Comparison of ENCODE assay signal across 1 cellular context in genomic region chr14:24232121-24232644, GRCh38.
TF ChIP-seq lines count a peak whose summit lies in the region.

Gene NEDD8, minus strand, starts transcription at chr14:24232367. Its CDS starts 100 bp downstream, at chr14:24232267.

TF ChIP-seq in HepG2, 621 proteins besides CTCF, POLR2A, EP300 and RAD21 (continued from another document and continues in another):
- TF ChIP-seq ARID3A (IDR thresholded peaks at IDR 0.05; ENCODE audit: low read depth, low read length) = peak; percentile 4; the same call in 1 of the 2 replicates
- TF ChIP-seq ONECUT2 (CRISPR knock-in tag; IDR thresholded peaks at IDR 0.05) = no peak
- no peak for TF ChIP-seq ZKSCAN8 (CRISPR knock-in tag; IDR thresholded peaks at IDR 0.05; ENCODE audit: borderline replicate concordance)
- no peak for TF ChIP-seq MTF2 (CRISPR knock-in tag; IDR thresholded peaks at IDR 0.05; ENCODE audit: borderline replicate concordance)
- peak; percentile 31; the same call in 1 of the 2 replicates for TF ChIP-seq THAP8 (CRISPR knock-in tag; IDR thresholded peaks at IDR 0.05; ENCODE audit: borderline replicate concordance)
- peak; percentile 81 for TF ChIP-seq RBFOX2 (IDR thresholded peaks at IDR 0.05; ENCODE audit: low read depth, low read length)
- TF ChIP-seq ZSCAN21 (CRISPR knock-in tag; IDR thresholded peaks at IDR 0.05; ENCODE audit: borderline replicate concordance) = peak; percentile 84; the same call in 1 of the 2 replicates
- TF ChIP-seq GTF2F1 (IDR thresholded peaks at IDR 0.05; ENCODE audit: low read length) = no peak
- TF ChIP-seq GMEB1 (CRISPR knock-in tag; IDR thresholded peaks at IDR 0.05; ENCODE audit: borderline replicate concordance) = no peak; the same call in none of the 2 replicates
- TF ChIP-seq PHF20 (CRISPR knock-in tag; IDR thresholded peaks at IDR 0.05) = peak; percentile 91
- peak; percentile 88 for TF ChIP-seq ARID4A (CRISPR knock-in tag; IDR thresholded peaks at IDR 0.05; ENCODE audit: borderline replicate concordance)
- peak; percentile 43; the same call in 1 of the 2 replicates for TF ChIP-seq CEBPB (IDR thresholded peaks at IDR 0.05; ENCODE audit: borderline replicate concordance, low read depth, low read length)
- peak; percentile 80 for TF ChIP-seq TRIM24 (CRISPR knock-in tag; IDR thresholded peaks at IDR 0.05)
- TF ChIP-seq ZNF124 (CRISPR knock-in tag; IDR thresholded peaks at IDR 0.05) = peak; percentile 99
- no peak for TF ChIP-seq SMARCE1 (IDR thresholded peaks at IDR 0.05; ENCODE audit: borderline replicate concordance)
- no peak; the same call in none of the 2 replicates for TF ChIP-seq AHR (CRISPR knock-in tag; IDR thresholded peaks at IDR 0.05)
- peak; percentile 4 for TF ChIP-seq CBX1 (IDR thresholded peaks at IDR 0.05; ENCODE audit: low read depth)
- peak; percentile 93 for TF ChIP-seq ZBTB7A (CRISPR knock-in tag; IDR thresholded peaks at IDR 0.05)
- TF ChIP-seq REST (IDR thresholded peaks at IDR 0.05; ENCODE audit: borderline replicate concordance in 1 of 2, low read depth in 1 of 2, low read length in 2 of 2) = 0 out of 4 replicates have a peak, but pooled peaks of 1 of the 2 experiments have one; percentile 33
- no peak for TF ChIP-seq ZNF160 (CRISPR knock-in tag; IDR thresholded peaks at IDR 0.05)
- TF ChIP-seq ZNF746 (CRISPR knock-in tag; IDR thresholded peaks at IDR 0.05) = peak; percentile 60; the same call in 1 of the 2 replicates
- TF ChIP-seq SPEN (CRISPR knock-in tag; IDR thresholded peaks at IDR 0.05; ENCODE audit: low read depth) = peak; percentile 29
- no peak for TF ChIP-seq KAT2B (IDR thresholded peaks at IDR 0.05; ENCODE audit: borderline replicate concordance, low read depth, low read length)
- TF ChIP-seq NAIF1 (CRISPR knock-in tag; IDR thresholded peaks at IDR 0.05; ENCODE audit: borderline replicate concordance) = peak; percentile 88
- TF ChIP-seq ZNF770 (CRISPR knock-in tag; IDR thresholded peaks at IDR 0.05) = peak; percentile 81; the same call in 1 of the 2 replicates
- 0 out of 2 replicates have a peak, but pooled peaks have one; percentile 68 for TF ChIP-seq SNAPC5 (CRISPR knock-in tag; IDR thresholded peaks at IDR 0.05; ENCODE audit: borderline replicate concordance)
- peak; percentile 90 for TF ChIP-seq SAP130 (CRISPR knock-in tag; IDR thresholded peaks at IDR 0.05; ENCODE audit: low read depth)
- TF ChIP-seq ZNF501 (CRISPR knock-in tag; IDR thresholded peaks at IDR 0.05) = 0 out of 2 replicates have a peak, but pooled peaks have one; percentile 55
- TF ChIP-seq SOX6 (IDR thresholded peaks at IDR 0.05) = no peak
- peak; percentile 76 for TF ChIP-seq SOX6 (CRISPR knock-in tag; IDR thresholded peaks at IDR 0.05)
- peak; percentile 78; the same call in 1 of the 2 replicates for TF ChIP-seq TGIF2 (CRISPR knock-in tag; IDR thresholded peaks at IDR 0.05)
- TF ChIP-seq ZFP1 (CRISPR knock-in tag; IDR thresholded peaks at IDR 0.05) = peak; percentile 79; the same call in 1 of the 2 replicates
- peak; percentile 3; the same call in 1 of the 2 replicates for TF ChIP-seq IRF9 (CRISPR knock-in tag; IDR thresholded peaks at IDR 0.05; ENCODE audit: borderline replicate concordance)
- TF ChIP-seq ZNF772 (CRISPR knock-in tag; IDR thresholded peaks at IDR 0.05) = peak; percentile 99
- peak; percentile 100 for TF ChIP-seq ZNF788 (CRISPR knock-in tag; IDR thresholded peaks at IDR 0.05; ENCODE audit: borderline replicate concordance)
- peak; percentile 100 for TF ChIP-seq CREM (IDR thresholded peaks at IDR 0.05)
- 0 out of 2 replicates have a peak, but pooled peaks have one; percentile 33 for TF ChIP-seq CREM (CRISPR knock-in tag; IDR thresholded peaks at IDR 0.05)
- TF ChIP-seq THAP11 (CRISPR knock-in tag; IDR thresholded peaks at IDR 0.05) = peak; percentile 97
- TF ChIP-seq ZNF879 (CRISPR knock-in tag; IDR thresholded peaks at IDR 0.05) = no peak
- no peak for TF ChIP-seq CC2D1A (CRISPR knock-in tag; IDR thresholded peaks at IDR 0.05)
- TF ChIP-seq PCBP1 (IDR thresholded peaks at IDR 0.05; ENCODE audit: borderline replicate concordance, low read depth, low read length) = peak; percentile 99
- peak; percentile 5; the same call in 1 of the 2 replicates for TF ChIP-seq ZNF724P (CRISPR knock-in tag; IDR thresholded peaks at IDR 0.05; ENCODE audit: borderline replicate concordance)
- TF ChIP-seq ZFP82 (CRISPR knock-in tag; IDR thresholded peaks at IDR 0.05; ENCODE audit: borderline replicate concordance) = no peak
- peak; percentile 99; the same call in 1 of the 2 replicates for TF ChIP-seq CAMTA2 (CRISPR knock-in tag; IDR thresholded peaks at IDR 0.05; ENCODE audit: borderline replicate concordance)
- peak; percentile 88 for TF ChIP-seq POLR2AphosphoS5 (IDR thresholded peaks at IDR 0.05; ENCODE audit: low read depth, low read length)
- peak; percentile 88 for TF ChIP-seq ZSCAN25 (CRISPR knock-in tag; IDR thresholded peaks at IDR 0.05)
- peak; percentile 46; the same call in 1 of the 2 replicates for TF ChIP-seq JUN (CRISPR knock-in tag; IDR thresholded peaks at IDR 0.05)
- TF ChIP-seq BCL3 (CRISPR knock-in tag; IDR thresholded peaks at IDR 0.05) = 0 out of 2 replicates have a peak, but pooled peaks have one; percentile 86
- TF ChIP-seq ZNF430 (CRISPR knock-in tag; IDR thresholded peaks at IDR 0.05) = peak; percentile 99
- TF ChIP-seq ZNF720 (CRISPR knock-in tag; IDR thresholded peaks at IDR 0.05) = no peak
- TF ChIP-seq MYNN (CRISPR knock-in tag; IDR thresholded peaks at IDR 0.05; ENCODE audit: low read depth) = peak; percentile 68; the same call in 1 of the 2 replicates
- peak; percentile 91 for TF ChIP-seq ZNF143 (CRISPR knock-in tag; IDR thresholded peaks at IDR 0.05)
- TF ChIP-seq ZBTB38 (CRISPR knock-in tag; IDR thresholded peaks at IDR 0.05) = peak; percentile 9; the same call in 1 of the 2 replicates
